In the genomic region with DNA sequence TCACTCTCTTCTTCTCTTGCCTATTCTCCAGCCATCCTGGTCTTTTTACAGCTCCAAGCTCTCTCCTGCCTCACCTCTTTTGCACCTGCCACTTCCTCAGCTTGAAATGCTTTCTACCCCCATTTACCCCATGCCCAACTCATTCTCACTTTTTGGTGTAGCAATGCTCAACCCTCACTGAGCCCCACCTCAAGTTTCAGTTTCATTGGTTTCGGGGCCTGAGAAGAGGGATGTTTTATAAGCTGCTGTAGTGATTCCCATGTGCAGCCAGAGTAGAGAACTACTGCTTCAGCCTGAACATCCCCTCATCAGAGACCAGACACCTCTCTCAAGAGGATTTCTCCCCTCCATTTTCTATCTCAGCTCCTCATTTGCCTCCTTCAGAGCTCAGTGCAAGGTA, we compare ENCODE assay signal across 1 cellular context.
TF ChIP-seq lines count a peak whose summit lies in the region.

No MANE protein-coding gene starts in this region.

TF ChIP-seq in WTC11, 78 proteins besides CTCF, POLR2A, EP300 and RAD21 (continued from another document):
- TF ChIP-seq, protein P1, sequence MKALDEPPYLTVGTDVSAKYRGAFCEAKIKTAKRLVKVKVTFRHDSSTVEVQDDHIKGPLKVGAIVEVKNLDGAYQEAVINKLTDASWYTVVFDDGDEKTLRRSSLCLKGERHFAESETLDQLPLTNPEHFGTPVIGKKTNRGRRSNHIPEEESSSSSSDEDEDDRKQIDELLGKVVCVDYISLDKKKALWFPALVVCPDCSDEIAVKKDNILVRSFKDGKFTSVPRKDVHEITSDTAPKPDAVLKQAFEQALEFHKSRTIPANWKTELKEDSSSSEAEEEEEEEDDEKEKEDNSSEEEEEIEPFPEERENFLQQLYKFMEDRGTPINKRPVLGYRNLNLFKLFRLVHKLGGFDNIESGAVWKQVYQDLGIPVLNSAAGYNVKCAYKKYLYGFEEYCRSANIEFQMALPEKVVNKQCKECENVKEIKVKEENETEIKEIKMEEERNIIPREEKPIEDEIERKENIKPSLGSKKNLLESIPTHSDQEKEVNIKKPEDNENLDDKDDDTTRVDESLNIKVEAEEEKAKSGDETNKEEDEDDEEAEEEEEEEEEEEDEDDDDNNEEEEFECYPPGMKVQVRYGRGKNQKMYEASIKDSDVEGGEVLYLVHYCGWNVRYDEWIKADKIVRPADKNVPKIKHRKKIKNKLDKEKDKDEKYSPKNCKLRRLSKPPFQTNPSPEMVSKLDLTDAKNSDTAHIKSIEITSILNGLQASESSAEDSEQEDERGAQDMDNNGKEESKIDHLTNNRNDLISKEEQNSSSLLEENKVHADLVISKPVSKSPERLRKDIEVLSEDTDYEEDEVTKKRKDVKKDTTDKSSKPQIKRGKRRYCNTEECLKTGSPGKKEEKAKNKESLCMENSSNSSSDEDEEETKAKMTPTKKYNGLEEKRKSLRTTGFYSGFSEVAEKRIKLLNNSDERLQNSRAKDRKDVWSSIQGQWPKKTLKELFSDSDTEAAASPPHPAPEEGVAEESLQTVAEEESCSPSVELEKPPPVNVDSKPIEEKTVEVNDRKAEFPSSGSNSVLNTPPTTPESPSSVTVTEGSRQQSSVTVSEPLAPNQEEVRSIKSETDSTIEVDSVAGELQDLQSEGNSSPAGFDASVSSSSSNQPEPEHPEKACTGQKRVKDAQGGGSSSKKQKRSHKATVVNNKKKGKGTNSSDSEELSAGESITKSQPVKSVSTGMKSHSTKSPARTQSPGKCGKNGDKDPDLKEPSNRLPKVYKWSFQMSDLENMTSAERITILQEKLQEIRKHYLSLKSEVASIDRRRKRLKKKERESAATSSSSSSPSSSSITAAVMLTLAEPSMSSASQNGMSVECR (CRISPR knock-in tag; IDR thresholded peaks at IDR 0.05; ENCODE audit: borderline replicate concordance), result no peak
